8 cellular contexts compared by ENCODE assay signal in the genomic region with DNA sequence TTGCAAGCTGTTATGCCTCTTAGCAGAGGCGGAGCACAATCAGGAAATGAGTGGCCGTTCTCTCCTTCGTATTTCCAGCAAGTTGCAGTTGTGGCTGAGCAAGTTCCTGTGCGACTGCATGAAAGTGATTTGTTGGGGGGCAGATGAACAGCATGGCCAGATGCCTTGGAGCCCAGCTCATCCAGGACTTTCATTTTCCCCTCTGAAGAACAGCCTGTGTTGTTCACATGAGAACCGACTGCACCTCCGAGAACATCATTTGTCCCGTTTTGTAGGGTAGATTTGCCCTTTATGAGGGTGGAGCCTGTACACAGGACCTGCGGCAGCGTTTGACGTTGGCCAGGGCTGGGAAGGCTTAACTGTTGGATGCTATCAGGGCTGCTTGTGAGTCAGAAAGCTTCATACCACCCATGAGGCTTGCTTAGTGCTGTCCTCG. TPM values are rescaled to one million over a fixed set of nuclear protein-coding genes. Genes with fewer than 3 reads are reported as not detected.
DNase-seq lines count a peak whose midpoint lies in the region; ATAC-seq and TF ChIP-seq lines count a peak whose summit lies in the region.

No MANE protein-coding gene starts in this region.

- peaks cover 28% of the 10 kb centered on the region for H4K20me1 ChIP-seq in Loucy (ENCODE audit: insufficient read depth, low read length, poor library complexity, severe bottlenecking)

- peak; percentile 43 for DNase-seq in activated T-cell treated with anti-CD3 and anti-CD28 coated beads for 48 hours (ENCODE audit: low read depth)
- DNase-seq in esophagus muscularis mucosa (ENCODE audit: extremely low spot score): no peak
- peak; percentile 60 for DNase-seq in skeletal muscle cell (ENCODE audit: low read depth)
- DNase-seq in NCI-H1092 (lab: John Stamatoyannopoulos, UW): no peak
- no peak for DNase-seq in Caco-2
- no peak for DNase-seq in HuH-7.5 (ENCODE audit: low spot score)

- H3K4me3 Mint-ChIP-seq in Caco-2 (ENCODE audit: unreplicated experiment): no peak overlapping the region

- H3K27me3 Mint-ChIP-seq in Caco-2 (ENCODE audit: insufficient read depth, unreplicated experiment): no peaks in the 10 kb centered on the region

- no peaks in the 10 kb centered on the region for H3K9me2 ChIP-seq in Loucy (replicated peaks; ENCODE audit: low read depth, low read length)

- H3K27ac Mint-ChIP-seq in Caco-2 (ENCODE audit: unreplicated experiment): no peak overlapping the region

- ATAC-seq in GM18505 (IDR thresholded peaks at IDR 0.05; ENCODE audit: unreplicated experiment): no peak

- peaks cover 91% of the 10 kb centered on the region for H3K79me2 ChIP-seq in Loucy (ENCODE audit: insufficient read depth, low read length)

- H3K36me3 Mint-ChIP-seq in Caco-2 (ENCODE audit: insufficient read depth, unreplicated experiment): peaks cover 37% of the 10 kb centered on the region

- peaks cover 6% of the 10 kb centered on the region for H3K4me1 Mint-ChIP-seq in Caco-2 (ENCODE audit: low read depth, unreplicated experiment)

- CTCF ChIA-PET in Caco-2 (lab: Charles Lee): no interaction called here

- no peaks in the 10 kb centered on the region for H3K9me3 Mint-ChIP-seq in Caco-2 (ENCODE audit: unreplicated experiment)

- TF ChIP-seq POLR2A in esophagus muscularis mucosa (IDR thresholded peaks at IDR 0.05; ENCODE audit: low read depth) (peak; percentile 49), GM18505 (IDR thresholded peaks at IDR 0.05; ENCODE audit: borderline replicate concordance, extremely low read depth, insufficient read depth, insufficient read length) (no peak)

- 29% methylated on average over 11 of the region's 11 CpGs for WGBS in esophagus muscularis mucosa

- H3K36me3 ChIP-seq in Loucy (ENCODE audit: insufficient read depth, low read length) (peaks cover 4% of the 10 kb centered on the region; the same call in 1 of the 2 replicates), esophagus muscularis mucosa (peaks cover 0 to 17% (median 0%) of the 10 kb centered on the region in 4 donors), Caco-2 (ENCODE audit: control insufficient read depth, insufficient read depth, low read length) (0 out of 2 replicates have a peak, but pooled peaks cover 3% of the 10 kb centered on the region)

- H3K9me3 ChIP-seq in Loucy (ENCODE audit: insufficient read depth, low read depth, low read length): no peaks in the 10 kb centered on the region
- no peaks in the 10 kb centered on the region for H3K9me3 ChIP-seq in esophagus muscularis mucosa
- no peaks in the 10 kb centered on the region for H3K9me3 ChIP-seq in Caco-2

- TF ChIP-seq EP300 in esophagus muscularis mucosa (IDR thresholded peaks at IDR 0.05): peak; percentile 5

- H3K4me3 ChIP-seq in Loucy (ENCODE audit: low read length, poor library complexity, severe bottlenecking) (peak overlapping the region; percentile 87), esophagus muscularis mucosa (peak overlapping the region; percentile 30 to 96 (median 62)), skeletal muscle cell (ENCODE audit: low read depth, low read length) (peak overlapping the region; percentile 82), Caco-2 (ENCODE audit: low read depth, low read length) (no peak overlapping the region)

- peak overlapping the region; percentile 8; the same call in 1 of the 2 replicates for H2AFZ ChIP-seq in Loucy (ENCODE audit: low read length)

- POLR2A ChIA-PET in Caco-2 (lab: Charles Lee): no interaction called here

- no TSS peak for BruUV-seq in Caco-2 (replicated peaks; lab: Mats Ljungman, UMichigan)

- intact Hi-C loops in esophagus muscularis mucosa (cut with DNase I) (no loop called here), Caco-2 (cut with micrococcal nuclease; ENCODE audit: unreplicated experiment) (no loop called here)

- peak overlapping the region; percentile 98 to 100 (median 99) for H3K27ac ChIP-seq in esophagus muscularis mucosa (replicated peaks in 1 of 4)

- H3K27me3 ChIP-seq in Loucy (ENCODE audit: insufficient read depth, low read length, poor library complexity, severe bottlenecking): no peaks in the 10 kb centered on the region
- H3K27me3 ChIP-seq in esophagus muscularis mucosa: no peaks in the 10 kb centered on the region
- no peaks in the 10 kb centered on the region for H3K27me3 ChIP-seq in Caco-2 (replicated peaks; ENCODE audit: control insufficient read depth, insufficient read depth, low read length)

- no peak for TF ChIP-seq CTCF in Loucy (conservative IDR thresholded peaks at IDR 0.05; ENCODE audit: low read length)
- no peak for TF ChIP-seq CTCF in esophagus muscularis mucosa (IDR thresholded peaks at IDR 0.05)
- TF ChIP-seq CTCF in Caco-2 (IDR thresholded peaks at IDR 0.05; ENCODE audit: insufficient read depth in 1 of 2, low read depth in 1 of 2, low read length in 1 of 2, severe bottlenecking in 1 of 2, unreplicated experiment in 1 of 2): no peak

- H3K4me2 ChIP-seq in Loucy (ENCODE audit: low read depth, low read length, poor library complexity, severe bottlenecking): peak overlapping the region; percentile 98

- H3K4me1 ChIP-seq in Loucy (ENCODE audit: insufficient read depth, low read length, poor library complexity, severe bottlenecking) (peaks cover 41% of the 10 kb centered on the region), esophagus muscularis mucosa (peaks cover 76 to 83% (median 81%) of the 10 kb centered on the region in 4 donors), Caco-2 (peaks cover 19% of the 10 kb centered on the region)

- H3F3A ChIP-seq in Loucy (ENCODE audit: low read depth): 0 out of 2 replicates have a peak, but pooled peaks cover 5% of the 10 kb centered on the region

- H3K9ac ChIP-seq in Loucy (ENCODE audit: low read depth, low read length, poor library complexity, severe bottlenecking): peak overlapping the region; percentile 50

RNA-seq across cellular contexts. Expression of a gene that starts 4.4 kb away (rescaled TPM):
- total RNA-seq in esophagus muscularis mucosa: 10 to 100 TPM; 44.0 to 81.7 (median 73.9) TPM
- 30.7 and 31.6 TPM in 2 replicates for total RNA-seq in Caco-2 (2022)

RNA-seq across cellular contexts. Expression of a gene that starts 58.8 kb away (rescaled TPM):
- 10 to 100 TPM; 49.9 to 78.1 (median 52.9) TPM for total RNA-seq in esophagus muscularis mucosa
- 162 and 174 TPM in 2 replicates for total RNA-seq in Caco-2 (2022)

Comparison
In these comparisons a context has a peak if more than half of its experiments do, and no peak if none do; other contexts are left out.
1. DNase-seq: peak in activated T-cell treated with anti-CD3 and anti-CD28 coated beads for 48 hours (single experiment) and skeletal muscle cell (single experiment); none in esophagus muscularis mucosa (single experiment), NCI-H1092 (single experiment), Caco-2 (0 of 2) and HuH-7.5 (single experiment).